26 cellular contexts compared by ENCODE assay signal in genomic region chr15:47398115-47398514, GRCh38.
"Had no signal": no experiment of that assay in that cellular context is flagged by ENCODE, and none has a peak within 500 bp of the region (broad histone marks: within the 10 kb centered on the region; RNA-seq: fewer than 3 reads in every experiment).

No MANE protein-coding gene starts in this region.

- H3K4me3 ChIP-seq: adrenal gland, breast epithelium, K562, Peyer's patch had no signal

- DNase-seq: activated CD4-positive, alpha-beta memory T cell treated with anti-CD3 and anti-CD28 coated beads, Interleukin-2, amount 10 ng/mL, durations not matched to agents 7 days and 5 days; activated CD4-positive, alpha-beta T cell treated with anti-CD3 and anti-CD28 coated beads for 36 hours; activated CD4-positive, alpha-beta T cell treated with anti-CD3 and anti-CD28 coated beads, Interleukin-2, amount 50 U/mL, for 1 hour; activated gamma-delta T cell treated with Interleukin-2 at 50 U/mL for 16 hours; activated naive CD4-positive, alpha-beta T cell treated with anti-CD3 and anti-CD28 coated beads, Interleukin-2, amount 50 U/mL, for 16 hours; activated naive CD8-positive, alpha-beta T cell treated with anti-CD3 and anti-CD28 coated beads, Interleukin-2, amount 10 ng/mL, durations not matched to agents 7 days and 5 days; activated T-cell treated with anti-CD3 and anti-CD28 coated beads for 4 hours; activated T-cell treated with anti-CD3 and anti-CD28 coated beads, Interleukin-2, amount 50 U/mL, for 72 hours; adrenal gland; anterior cingulate cortex; Karpas-422; NCI-H1092; NCI-H1417; NCI-H2029; NCI-H345; NCI-H510A; NCI-H69; NK-92 treated with Interleukin-12 subunit alpha and Interleukin-12 subunit beta, amount 100 ng/mL, for 24 hours; OCI-M1; Peyer's patch; SHP77 treated with DMSO at 0.1 percent for 48 hours; T-helper 1 cell; WERI-Rb-1 had no signal

- H3K27ac ChIP-seq: adrenal gland, Peyer's patch, RWPE1, WERI-Rb-1 had no signal

- H3K36me3 ChIP-seq: adrenal gland, breast epithelium, Peyer's patch, WERI-Rb-1 had no signal

- H3K4me1 ChIP-seq: breast epithelium, Peyer's patch had no signal

- H3K27me3 ChIP-seq: adrenal gland, breast epithelium, Peyer's patch had no signal

- H3K9me3 ChIP-seq: adrenal gland, breast epithelium, Peyer's patch had no signal

- ATAC-seq: activated CD4-positive, alpha-beta T cell treated with anti-CD3 and anti-CD28 coated beads for 36 hours; activated T-cell treated with anti-CD3 and anti-CD28 coated beads, Interleukin-2, amount 50 U/mL, for 72 hours; K562 had no signal
